In genomic region chr7:17952387-17952786, GRCh38 we compare ENCODE assay signal across 8 cellular contexts. TPM values are rescaled to one million over a fixed set of nuclear protein-coding genes. Genes with fewer than 3 reads are reported as not detected.
DNase-seq lines count a peak whose midpoint lies in the region; ATAC-seq and TF ChIP-seq lines count a peak whose summit lies in the region.

No MANE protein-coding gene starts in this region.

- H3K36me3 ChIP-seq in DOHH2 (ENCODE audit: control insufficient read depth, low read length) (no peaks in the 10 kb centered on the region), KMS-11 (ENCODE audit: insufficient read depth) (no peaks in the 10 kb centered on the region)

- H3K27me3 ChIP-seq in DOHH2 (ENCODE audit: control insufficient read depth, low read length) = no peaks in the 10 kb centered on the region
- no peaks in the 10 kb centered on the region for H3K27me3 ChIP-seq in KMS-11 (ENCODE audit: insufficient read depth, low read depth)

- TF ChIP-seq CTCF in DOHH2 (IDR thresholded peaks at IDR 0.05; ENCODE audit: low read depth, low read length, poor library complexity, severe bottlenecking) (no peak), KMS-11 (conservative IDR thresholded peaks at IDR 0.05; ENCODE audit: low read depth, low read length) (no peak), coronary artery (IDR thresholded peaks at IDR 0.05) (no peak)

- ATAC-seq in GM19025 (IDR thresholded peaks at IDR 0.05; ENCODE audit: low read depth, unreplicated experiment) (peak; percentile 100), HG02763 (IDR thresholded peaks at IDR 0.05; ENCODE audit: unreplicated experiment) (peak; percentile 100)

- H3K79me2 ChIP-seq in DOHH2 (ENCODE audit: control insufficient read depth, low read length) (no peaks in the 10 kb centered on the region), KMS-11 (ENCODE audit: insufficient read depth, low read depth) (no peaks in the 10 kb centered on the region)

- no peak overlapping the region for H3K9ac ChIP-seq in KMS-11

- H3K4me3 ChIP-seq in DOHH2 (ENCODE audit: low read length) (no peak overlapping the region), KMS-11 (IDR thresholded peaks at IDR 0.05; ENCODE audit: insufficient read depth, low read depth, low read length) (no peak overlapping the region), coronary artery (no peak overlapping the region)

- no peaks in the 10 kb centered on the region for H3K9me2 ChIP-seq in DOHH2 (replicated peaks; ENCODE audit: control insufficient read depth, low read length)

- peaks cover 13% of the 10 kb centered on the region for H3K4me1 ChIP-seq in DOHH2 (ENCODE audit: control insufficient read depth, low read length)
- peaks cover 20% of the 10 kb centered on the region for H3K4me1 ChIP-seq in KMS-11 (ENCODE audit: low read depth, poor library complexity, severe bottlenecking)

- no peak for DNase-seq in 8988T
- no peak for DNase-seq in NCI-H226
- DNase-seq in coronary artery (ENCODE audit: low spot score) = no peak
- DNase-seq in mucosa of gallbladder (ENCODE audit: low spot score) = no peak

- H3K4me2 ChIP-seq in DOHH2 (ENCODE audit: low read length) (peak overlapping the region; percentile 7; the same call in 1 of the 2 replicates), KMS-11 (peak overlapping the region; percentile 45; the same call in 1 of the 2 replicates)

- H3K27ac ChIP-seq in DOHH2 (ENCODE audit: low read depth, low read length) (no peak overlapping the region), KMS-11 (no peak overlapping the region), coronary artery (no peak overlapping the region)

- no peaks in the 10 kb centered on the region for H3F3A ChIP-seq in DOHH2 (ENCODE audit: control insufficient read depth, insufficient read depth)

- H4K20me1 ChIP-seq in DOHH2 (ENCODE audit: control insufficient read depth, insufficient read depth, low read depth, low read length) = no peaks in the 10 kb centered on the region
- no peaks in the 10 kb centered on the region for H4K20me1 ChIP-seq in KMS-11 (ENCODE audit: insufficient read depth)

- H3K9me3 ChIP-seq in DOHH2 (ENCODE audit: control insufficient read depth, insufficient read depth, low read length) = no peaks in the 10 kb centered on the region

- H2AFZ ChIP-seq in KMS-11 (ENCODE audit: low read depth) = no peak overlapping the region

RNA-seq across cellular contexts. Expression of gene SNX13, which starts 12.1 kb away (rescaled TPM):
- total RNA-seq in mucosa of gallbladder = 52.3 TPM
